15 cellular contexts compared by ENCODE assay signal in genomic region chr20:64121586-64121985, GRCh38. TPM values are rescaled to one million over a fixed set of nuclear protein-coding genes. Genes with fewer than 3 reads are reported as not detected.
"Had no signal": no experiment of that assay in that cellular context is flagged by ENCODE, and none has a peak within 500 bp of the region (broad histone marks: within the 10 kb centered on the region; RNA-seq: fewer than 3 reads in every experiment).

No MANE protein-coding gene starts in this region.

- H3K27me3 Mint-ChIP-seq: memory B cell had no signal

- H3K36me3 ChIP-seq: breast epithelium, SJCRH30, tibial artery had no signal

- DNase-seq: activated CD4-positive, alpha-beta T cell treated with anti-CD3 and anti-CD28 coated beads, Interleukin-2, amount 50 U/mL, for 48 hours; activated naive CD4-positive, alpha-beta T cell treated with anti-CD3 and anti-CD28 coated beads, Interleukin-2, amount 50 U/mL, for 16 hours; nephron progenitor cell; small intestine had no signal

- H3K4me1 ChIP-seq: breast epithelium, SJCRH30 had no signal

- H3K27ac Mint-ChIP-seq: memory B cell; nephron progenitor cell; stimulated activated effector memory CD8-positive, alpha-beta T cell treated with anti-CD3 and anti-CD28 coated beads, Interleukin-12 subunit alpha, Interleukin-12 subunit beta, amount 100 ng/mL, for 72 hours; T-helper 2 cell treated with Interferon-gamma antibody and Interleukin-4, amounts not matched to agents 5 μg/mL and 100 μg/mL, for 36 hours had no signal

- H3K36me3 Mint-ChIP-seq: memory B cell had no signal

- ATAC-seq: activated CD4-positive, CD25-positive, alpha-beta regulatory T cell treated with anti-CD3 and anti-CD28 coated beads, Interleukin-2, amount 50 U/mL, for 24 hours; stimulated activated effector memory CD8-positive, alpha-beta T cell treated with anti-CD3 and anti-CD28 coated beads, Interleukin-12 subunit alpha, Interleukin-12 subunit beta, amount 100 ng/mL, for 72 hours had no signal

- H3K9me3 ChIP-seq: breast epithelium, SJCRH30, tibial artery had no signal

- H3K4me3 Mint-ChIP-seq: memory B cell; nephron progenitor cell; stimulated activated effector memory CD8-positive, alpha-beta T cell treated with anti-CD3 and anti-CD28 coated beads, Interleukin-12 subunit alpha, Interleukin-12 subunit beta, amount 100 ng/mL, for 72 hours; T-helper 2 cell treated with Interferon-gamma antibody and Interleukin-4, amounts not matched to agents 5 μg/mL and 100 μg/mL, for 36 hours had no signal

- H3K27ac ChIP-seq: breast epithelium, dorsolateral prefrontal cortex, SJCRH30, tibial artery had no signal

- H3K9me3 Mint-ChIP-seq: memory B cell; stimulated activated effector memory CD8-positive, alpha-beta T cell treated with anti-CD3 and anti-CD28 coated beads, Interleukin-12 subunit alpha, Interleukin-12 subunit beta, amount 100 ng/mL, for 72 hours; T-helper 2 cell treated with Interferon-gamma antibody and Interleukin-4, amounts not matched to agents 5 μg/mL and 100 μg/mL, for 36 hours had no signal

- H3K4me3 ChIP-seq: breast epithelium, dorsolateral prefrontal cortex, SJCRH30, tibial artery had no signal

RNA-seq across cellular contexts. Expression of gene NPBWR2, which starts 14.2 kb away (rescaled TPM):
- total RNA-seq: breast epithelium, glomerular endothelial cell, omental fat pad, SJCRH30 had no signal
- polyA plus RNA-seq: esophagus, small intestine had no signal

RNA-seq across cellular contexts. Expression of gene LKAAEAR1, which starts 37.4 kb away (rescaled TPM):
- total RNA-seq: SJCRH30 had no signal
- polyA plus RNA-seq: small intestine had no signal

RNA-seq across cellular contexts. Expression of gene MYT1, which starts 42.7 kb away (rescaled TPM):
- total RNA-seq: glomerular endothelial cell, omental fat pad, SJCRH30 had no signal
- polyA plus RNA-seq: esophagus had no signal
